Comparison of ENCODE assay signal across 8 cellular contexts in the genomic region with DNA sequence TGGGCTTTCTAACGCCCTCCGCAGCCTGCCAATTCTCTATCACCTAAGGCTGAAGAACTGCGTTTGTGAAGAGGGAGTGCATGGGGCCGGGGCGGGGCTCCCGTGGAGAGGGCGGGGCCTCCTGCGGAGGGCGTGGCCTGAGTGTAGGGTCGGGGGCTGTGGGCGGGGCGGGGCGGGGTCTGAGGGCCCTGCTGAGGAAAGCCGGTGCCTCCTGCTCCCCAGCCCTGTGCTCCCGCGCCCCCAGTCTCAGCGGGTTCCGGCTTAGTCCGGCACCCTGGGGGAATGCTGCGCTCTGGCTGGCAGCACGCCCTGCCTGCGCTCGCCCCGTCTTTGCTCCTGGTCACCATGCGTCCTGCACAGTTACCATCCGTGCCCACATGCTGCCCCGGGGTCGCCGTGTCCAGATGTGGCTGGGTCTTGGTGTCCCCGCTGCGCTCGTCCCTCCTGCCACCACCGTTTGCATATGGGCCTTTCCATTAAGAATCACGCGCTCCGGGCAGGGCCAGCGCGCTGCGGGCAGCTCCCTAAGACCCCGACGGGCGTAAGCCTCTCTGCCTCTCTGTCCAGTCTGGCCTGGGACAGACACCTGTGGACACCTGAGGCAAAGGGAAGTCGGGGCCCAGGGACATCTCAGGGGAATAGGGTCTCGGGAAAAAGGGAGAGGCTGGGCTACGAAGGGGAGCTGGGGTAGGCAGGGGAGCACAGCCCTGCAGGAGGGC.
DNase-seq lines count a peak whose midpoint lies in the region; ATAC-seq and TF ChIP-seq lines count a peak whose summit lies in the region.

No MANE protein-coding gene starts in this region.

- H3K9me3 ChIP-seq in iPS-15b (ENCODE audit: control insufficient read depth, insufficient read depth, low read length): no peaks in the 10 kb centered on the region

- H3K9ac ChIP-seq in iPS-15b (ENCODE audit: low read depth, low read length): no peak overlapping the region

- peaks cover 45% of the 10 kb centered on the region for H3K27me3 ChIP-seq in iPS-15b (ENCODE audit: control insufficient read depth, insufficient read depth, low read length)

- ATAC-seq in HG02678 (IDR thresholded peaks at IDR 0.05; ENCODE audit: unreplicated experiment): no peak

- no peaks in the 10 kb centered on the region for H3K36me3 ChIP-seq in iPS-15b (ENCODE audit: control insufficient read depth, insufficient read depth, low read length)

- H3K4me3 ChIP-seq in iPS-15b (ENCODE audit: low read depth, low read length): peak overlapping the region; percentile 79

- in situ Hi-C loops in GM13976 (cut with MboI; ENCODE audit: low sequenced_read_pairs, unreplicated experiment): no loop called here

- peak; percentile 27 for DNase-seq in GM13976 (ENCODE audit: low spot score)
- DNase-seq in activated T-cell treated with anti-CD3 and anti-CD28 coated beads for 24 hours (ENCODE audit: low read depth): peak; percentile 58
- peak; percentile 49 for DNase-seq in stimulated activated CD4-positive, alpha-beta T cell treated with anti-CD3 and anti-CD28 coated beads, Interleukin-4, amount 100 ng/mL, for 24 hours
- DNase-seq in foreskin melanocyte: no peak
- no peak for DNase-seq in NCI-H510A treated with DMSO at 0.1 percent for 48 hours (lab: John Stamatoyannopoulos, UW)
- DNase-seq in AG08396 (ENCODE audit: low spot score): no peak

- H3K4me1 ChIP-seq in iPS-15b (ENCODE audit: control insufficient read depth, insufficient read depth, low read length): no peaks in the 10 kb centered on the region

- no peak for TF ChIP-seq CTCF in GM13976 (IDR thresholded peaks at IDR 0.05; ENCODE audit: borderline replicate concordance, control extremely low read depth, extremely low read depth, insufficient read depth, missing control alignments)

Comparison
In these comparisons a context has a peak if more than half of its experiments do, and no peak if none do; other contexts are left out.
1. DNase-seq: peak in GM13976 (single experiment), activated T-cell treated with anti-CD3 and anti-CD28 coated beads for 24 hours (single experiment) and stimulated activated CD4-positive, alpha-beta T cell treated with anti-CD3 and anti-CD28 coated beads, Interleukin-4, amount 100 ng/mL, for 24 hours (single experiment); none in foreskin melanocyte (single experiment), NCI-H510A treated with DMSO at 0.1 percent for 48 hours (single experiment) and AG08396 (single experiment).